1 cellular context compared by ENCODE assay signal in the genomic region with DNA sequence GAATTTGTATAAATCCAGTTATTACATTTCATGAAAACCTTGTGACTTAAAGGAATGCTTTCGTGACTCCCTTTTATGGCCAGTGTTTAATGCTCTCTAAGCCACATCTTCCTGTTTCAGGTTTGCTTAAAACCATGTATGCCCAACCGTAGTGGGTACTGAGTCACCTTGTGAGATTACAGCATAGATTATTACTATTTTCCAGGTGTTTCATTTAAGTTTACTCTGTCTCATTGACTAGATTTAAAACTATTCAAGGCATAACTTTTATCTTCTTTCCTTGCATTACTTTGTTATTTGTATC.
TF ChIP-seq lines count a peak whose summit lies in the region.

No MANE protein-coding gene starts in this region.

TF ChIP-seq in GM12878, 131 proteins besides CTCF, POLR2A, EP300 and RAD21 (continued from another document):
- TF ChIP-seq BMI1 (IDR thresholded peaks at IDR 0.05; ENCODE audit: borderline replicate concordance) (no peak), ATF2 (IDR thresholded peaks at IDR 0.05; ENCODE audit: low read length) (0 out of 2 replicates have a peak, but pooled peaks have one; percentile 19), ZBED1 (IDR thresholded peaks at IDR 0.05; ENCODE audit: borderline replicate concordance) (0 out of 2 replicates have a peak, but pooled peaks have one; percentile 39), BHLHE40 (IDR thresholded peaks at IDR 0.05; ENCODE audit: borderline replicate concordance in 1 of 2, low read depth in 2 of 2, low read length in 1 of 2) (no peak), BCL11A (IDR thresholded peaks at IDR 0.05; ENCODE audit: low read depth, low read length) (peak; percentile 56; the same call in 1 of the 2 replicates), IKZF1 (conservative IDR thresholded peaks at IDR 0.05) (peak; percentile 51; the same call in 1 of the 2 replicates), KDM1A (IDR thresholded peaks at IDR 0.05; ENCODE audit: borderline replicate concordance) (no peak), HCFC1 (IDR thresholded peaks at IDR 0.05; ENCODE audit: low read length) (no peak)
